ENCODE assay signal across 1 cellular context in the genomic region with DNA sequence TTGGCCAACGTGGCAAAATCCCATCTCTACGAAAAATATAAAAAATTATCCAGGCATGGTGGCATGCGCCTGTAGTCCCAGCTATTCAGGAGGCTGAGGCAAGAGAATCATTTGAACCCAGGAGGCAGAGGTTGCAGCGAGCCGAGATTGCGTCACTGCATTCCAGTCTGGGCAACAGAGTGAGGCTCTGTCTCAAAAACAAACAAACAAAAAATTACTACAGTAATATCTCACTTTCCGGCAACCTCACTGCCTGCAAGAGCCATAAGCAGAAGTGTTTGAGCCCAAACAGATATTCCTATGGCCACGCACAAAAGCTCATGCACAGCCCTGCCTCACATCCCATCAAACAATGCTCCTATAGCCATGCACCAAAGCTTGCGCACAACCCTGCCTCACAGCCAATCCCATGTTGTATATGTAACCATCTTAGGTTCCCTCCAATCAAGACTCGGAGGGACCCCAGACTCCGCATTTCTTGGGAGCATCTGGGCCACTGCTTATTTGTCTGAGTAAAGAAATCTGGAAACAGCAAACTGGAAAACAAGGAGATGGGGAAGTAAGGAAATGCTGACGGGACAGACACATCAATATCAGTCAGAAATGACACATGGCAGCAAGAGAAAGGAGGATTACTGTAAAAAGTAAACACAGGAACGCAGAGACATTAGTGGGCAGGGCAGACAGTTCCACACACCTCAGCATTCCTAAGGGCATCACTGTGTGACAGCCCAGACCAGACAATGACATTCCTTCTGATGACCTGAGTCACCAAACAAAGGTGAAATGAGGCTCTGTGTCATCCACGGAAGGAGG.
A peak's percentile ranks its signal among the peaks of the same experiment; 100 is the strongest.
TF ChIP-seq lines count a peak whose summit lies in the region.

No MANE protein-coding gene starts in this region.

TF ChIP-seq in A549, 52 proteins besides CTCF, POLR2A, EP300 and RAD21 (continued from another document):
- TF ChIP-seq, protein P1, sequence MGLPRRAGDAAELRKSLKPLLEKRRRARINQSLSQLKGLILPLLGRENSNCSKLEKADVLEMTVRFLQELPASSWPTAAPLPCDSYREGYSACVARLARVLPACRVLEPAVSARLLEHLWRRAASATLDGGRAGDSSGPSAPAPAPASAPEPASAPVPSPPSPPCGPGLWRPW (IDR thresholded peaks at IDR 0.05) = peak; percentile 73
- TF ChIP-seq GATA3 (IDR thresholded peaks at IDR 0.05; ENCODE audit: borderline replicate concordance) = peak; percentile 73
- TF ChIP-seq JUN (IDR thresholded peaks at IDR 0.05) = no peak; a peak in 2 of 5 replicates
- 0 out of 2 replicates have a peak, but pooled peaks have one; percentile 48 for TF ChIP-seq FOSB (CRISPR knock-in tag; IDR thresholded peaks at IDR 0.05)
- TF ChIP-seq HEYL (CRISPR knock-in tag; IDR thresholded peaks at IDR 0.05) = no peak
- TF ChIP-seq, protein P2, sequence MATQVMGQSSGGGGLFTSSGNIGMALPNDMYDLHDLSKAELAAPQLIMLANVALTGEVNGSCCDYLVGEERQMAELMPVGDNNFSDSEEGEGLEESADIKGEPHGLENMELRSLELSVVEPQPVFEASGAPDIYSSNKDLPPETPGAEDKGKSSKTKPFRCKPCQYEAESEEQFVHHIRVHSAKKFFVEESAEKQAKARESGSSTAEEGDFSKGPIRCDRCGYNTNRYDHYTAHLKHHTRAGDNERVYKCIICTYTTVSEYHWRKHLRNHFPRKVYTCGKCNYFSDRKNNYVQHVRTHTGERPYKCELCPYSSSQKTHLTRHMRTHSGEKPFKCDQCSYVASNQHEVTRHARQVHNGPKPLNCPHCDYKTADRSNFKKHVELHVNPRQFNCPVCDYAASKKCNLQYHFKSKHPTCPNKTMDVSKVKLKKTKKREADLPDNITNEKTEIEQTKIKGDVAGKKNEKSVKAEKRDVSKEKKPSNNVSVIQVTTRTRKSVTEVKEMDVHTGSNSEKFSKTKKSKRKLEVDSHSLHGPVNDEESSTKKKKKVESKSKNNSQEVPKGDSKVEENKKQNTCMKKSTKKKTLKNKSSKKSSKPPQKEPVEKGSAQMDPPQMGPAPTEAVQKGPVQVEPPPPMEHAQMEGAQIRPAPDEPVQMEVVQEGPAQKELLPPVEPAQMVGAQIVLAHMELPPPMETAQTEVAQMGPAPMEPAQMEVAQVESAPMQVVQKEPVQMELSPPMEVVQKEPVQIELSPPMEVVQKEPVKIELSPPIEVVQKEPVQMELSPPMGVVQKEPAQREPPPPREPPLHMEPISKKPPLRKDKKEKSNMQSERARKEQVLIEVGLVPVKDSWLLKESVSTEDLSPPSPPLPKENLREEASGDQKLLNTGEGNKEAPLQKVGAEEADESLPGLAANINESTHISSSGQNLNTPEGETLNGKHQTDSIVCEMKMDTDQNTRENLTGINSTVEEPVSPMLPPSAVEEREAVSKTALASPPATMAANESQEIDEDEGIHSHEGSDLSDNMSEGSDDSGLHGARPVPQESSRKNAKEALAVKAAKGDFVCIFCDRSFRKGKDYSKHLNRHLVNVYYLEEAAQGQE (IDR thresholded peaks at IDR 0.05) = no peak
- TF ChIP-seq MAFK (IDR thresholded peaks at IDR 0.05; ENCODE audit: partially characterized antibody) = peak; percentile 90
- no peak for TF ChIP-seq RCOR1 (IDR thresholded peaks at IDR 0.05; ENCODE audit: low read depth, low read length)
- TF ChIP-seq, protein P3, sequence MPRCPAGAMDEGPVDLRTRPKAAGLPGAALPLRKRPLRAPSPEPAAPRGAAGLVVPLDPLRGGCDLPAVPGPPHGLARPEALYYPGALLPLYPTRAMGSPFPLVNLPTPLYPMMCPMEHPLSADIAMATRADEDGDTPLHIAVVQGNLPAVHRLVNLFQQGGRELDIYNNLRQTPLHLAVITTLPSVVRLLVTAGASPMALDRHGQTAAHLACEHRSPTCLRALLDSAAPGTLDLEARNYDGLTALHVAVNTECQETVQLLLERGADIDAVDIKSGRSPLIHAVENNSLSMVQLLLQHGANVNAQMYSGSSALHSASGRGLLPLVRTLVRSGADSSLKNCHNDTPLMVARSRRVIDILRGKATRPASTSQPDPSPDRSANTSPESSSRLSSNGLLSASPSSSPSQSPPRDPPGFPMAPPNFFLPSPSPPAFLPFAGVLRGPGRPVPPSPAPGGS (IDR thresholded peaks at IDR 0.05) = peak; percentile 47; the same call in 1 of the 3 replicates
- TF ChIP-seq JUNB (IDR thresholded peaks at IDR 0.05) = peak; percentile 28; the same call in 1 of the 2 replicates
- TF ChIP-seq MYC (IDR thresholded peaks at IDR 0.05; ENCODE audit: borderline replicate concordance, low read length) = no peak
- peak; percentile 27; the same call in 1 of the 2 replicates for TF ChIP-seq FOXS1 (CRISPR knock-in tag; IDR thresholded peaks at IDR 0.05)
- TF ChIP-seq, protein P4, sequence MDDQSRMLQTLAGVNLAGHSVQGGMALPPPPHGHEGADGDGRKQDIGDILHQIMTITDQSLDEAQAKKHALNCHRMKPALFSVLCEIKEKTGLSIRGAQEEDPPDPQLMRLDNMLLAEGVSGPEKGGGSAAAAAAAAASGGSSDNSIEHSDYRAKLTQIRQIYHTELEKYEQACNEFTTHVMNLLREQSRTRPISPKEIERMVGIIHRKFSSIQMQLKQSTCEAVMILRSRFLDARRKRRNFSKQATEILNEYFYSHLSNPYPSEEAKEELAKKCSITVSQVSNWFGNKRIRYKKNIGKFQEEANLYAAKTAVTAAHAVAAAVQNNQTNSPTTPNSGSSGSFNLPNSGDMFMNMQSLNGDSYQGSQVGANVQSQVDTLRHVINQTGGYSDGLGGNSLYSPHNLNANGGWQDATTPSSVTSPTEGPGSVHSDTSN (IDR thresholded peaks at IDR 0.05) = peak; percentile 39; the same call in 1 of the 2 replicates
